In the genomic region with DNA sequence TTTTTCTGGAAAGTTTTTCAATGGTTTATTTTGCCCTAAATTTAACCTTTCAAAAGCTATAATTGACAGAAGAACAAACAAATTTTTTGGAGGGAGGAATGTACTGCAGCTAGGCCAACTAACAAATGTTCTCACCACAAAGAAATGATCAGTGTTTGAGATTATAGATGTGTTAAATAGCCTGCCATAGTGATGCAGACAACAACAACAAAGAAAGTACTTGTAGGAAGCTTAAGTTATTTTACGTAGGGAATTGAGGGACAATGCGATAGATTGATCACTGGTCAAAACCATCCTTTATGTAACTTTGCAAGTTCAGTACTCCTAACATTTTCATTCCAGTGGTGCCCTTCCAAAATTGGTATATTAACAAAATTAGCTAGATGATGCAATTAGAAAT, we compare ENCODE assay signal across 27 cellular contexts.
"Had no signal": no experiment of that assay in that cellular context is flagged by ENCODE, and none has a peak within 500 bp of the region (broad histone marks: within the 10 kb centered on the region; RNA-seq: fewer than 3 reads in every experiment).

No MANE protein-coding gene starts in this region.

- H3K9me3 ChIP-seq: SK-N-SH had no signal

- H3K4me3 ChIP-seq: K562 had no signal

- ATAC-seq: K562, Panc1, PC-3, T-cell had no signal

- H3K27me3 Mint-ChIP-seq: IgD-negative memory B cell had no signal

- H3K27ac ChIP-seq: HL-60, KMS-11, RWPE1 had no signal

- H3K4me3 Mint-ChIP-seq: IgD-negative memory B cell, T-cell had no signal

- DNase-seq: Kasumi-1, MM.1S, MV-4-11, NCI-H1048, NCI-H1105, NCI-H1417 treated with DMSO at 0.1 percent for 48 hours, NCI-H146, NCI-H1694 treated with DMSO at 0.1 percent for 48 hours, NCI-H1930, NCI-H2081, NCI-H2107, NCI-H2227 treated with DMSO at 0.1 percent for 48 hours, NCI-H524, NCI-H526 treated with DMSO at 0.1 percent for 48 hours, NCI-H748 treated with DMSO at 0.1 percent for 48 hours, PC-3, SHP77, SK-N-SH, SW 1271, T-cell had no signal

- H3K9me2 ChIP-seq: SK-N-SH had no signal

- H3K4me1 Mint-ChIP-seq: IgD-negative memory B cell, T-cell had no signal

- H3K9ac ChIP-seq: KMS-11, SK-N-SH had no signal

- H3K4me2 ChIP-seq: KMS-11, SK-N-SH had no signal

- H3K27ac Mint-ChIP-seq: IgD-negative memory B cell, T-cell had no signal

- H3K36me3 Mint-ChIP-seq: IgD-negative memory B cell, T-cell had no signal

- FAIRE-seq: HTR-8/SVneo, K562 had no signal
